ENCODE assay signal across 20 cellular contexts in genomic region chr9:8430945-8431344, GRCh38.
DNase-seq lines count a peak whose midpoint lies in the region; ATAC-seq and TF ChIP-seq lines count a peak whose summit lies in the region.
"Had no signal": no experiment of that assay in that cellular context is flagged by ENCODE, and none has a peak within 500 bp of the region (broad histone marks: within the 10 kb centered on the region; RNA-seq: fewer than 3 reads in every experiment).

No MANE protein-coding gene starts in this region.

- H3K27ac Mint-ChIP-seq in T-helper 2 cell treated with Interferon-gamma antibody and Interleukin-4, amounts not matched to agents 5 μg/mL and 100 μg/mL, for 36 hours = peak overlapping the region; percentile 38
- peak overlapping the region; percentile 92 for H3K27ac Mint-ChIP-seq in activated T-cell treated with anti-CD3 and anti-CD28 coated beads, Interleukin-2, amount 50 U/mL, for 72 hours
- peak overlapping the region; percentile 18 for H3K27ac Mint-ChIP-seq in activated T-helper 1 cell treated with anti-CD3 and anti-CD28 coated beads, Interleukin-12 subunit alpha, Interleukin-12 subunit beta, Interleukin-2, Interleukin-4 antibody, amounts not matched to agents 30 ng/mL and 10 ng/mL and 1 ng/mL, durations not matched to agents 14 hours and 24 hours and 36 hours
- peak overlapping the region; percentile 79 for H3K27ac Mint-ChIP-seq in stimulated activated naive CD8-positive, alpha-beta T cell treated with anti-CD3 and anti-CD28 coated beads, Interleukin-15, Interleukin-2, amounts not matched to agents 100 ng/mL and 50 ng/mL, for 24 hours
- H3K27ac Mint-ChIP-seq: H9 had no signal

- DNase-seq in T-helper 2 cell treated with Interferon-gamma antibody and Interleukin-4, amounts not matched to agents 5 μg/mL and 100 μg/mL, for 36 hours (ENCODE audit: low spot score) = peak; percentile 15
- DNase-seq in T-helper 2 cell (no peak), activated T-cell treated with anti-CD3 and anti-CD28 coated beads for 4 hours (no peak), vagina (ENCODE audit: extremely low spot score in 2 of 2) (no peak), right lobe of liver (no peak)
- DNase-seq in activated T-cell treated with anti-CD3 and anti-CD28 coated beads, Interleukin-2, amount 50 U/mL, for 72 hours = peak; percentile 15 to 26
- DNase-seq in activated T-helper 1 cell treated with anti-CD3 and anti-CD28 coated beads, Interleukin-12 subunit alpha, Interleukin-12 subunit beta, Interleukin-2, Interleukin-4 antibody, amounts not matched to agents 30 ng/mL and 10 ng/mL and 1 ng/mL, durations not matched to agents 14 hours and 24 hours and 36 hours (ENCODE audit: low spot score) = no peak
- DNase-seq: AML-193, COR-L47, GDM1, H9, KG1, NCI-H1105 treated with DMSO at 0.1 percent for 48 hours, NCI-H1694, NCI-H2081 treated with DMSO at 0.1 percent for 48 hours, NCI-H524, NCI-H82 had no signal

- peaks cover 33% of the 10 kb centered on the region for H3K4me1 Mint-ChIP-seq in T-helper 2 cell treated with Interferon-gamma antibody and Interleukin-4, amounts not matched to agents 5 μg/mL and 100 μg/mL, for 36 hours (ENCODE audit: low read depth)
- peaks cover 66% of the 10 kb centered on the region for H3K4me1 Mint-ChIP-seq in activated T-cell treated with anti-CD3 and anti-CD28 coated beads, Interleukin-2, amount 50 U/mL, for 72 hours (ENCODE audit: low read depth)
- peaks cover 26% of the 10 kb centered on the region for H3K4me1 Mint-ChIP-seq in activated T-helper 1 cell treated with anti-CD3 and anti-CD28 coated beads, Interleukin-12 subunit alpha, Interleukin-12 subunit beta, Interleukin-2, Interleukin-4 antibody, amounts not matched to agents 30 ng/mL and 10 ng/mL and 1 ng/mL, durations not matched to agents 14 hours and 24 hours and 36 hours (ENCODE audit: low read depth)
- H3K4me1 Mint-ChIP-seq in stimulated activated naive CD8-positive, alpha-beta T cell treated with anti-CD3 and anti-CD28 coated beads, Interleukin-15, Interleukin-2, amounts not matched to agents 100 ng/mL and 50 ng/mL, for 24 hours (ENCODE audit: low read depth) = peaks cover 48% of the 10 kb centered on the region
- H3K4me1 Mint-ChIP-seq: CD14-positive monocyte had no signal

- no peak overlapping the region for H3K4me3 ChIP-seq in vagina
- no peak overlapping the region for H3K4me3 ChIP-seq in right lobe of liver

- H3K27me3 Mint-ChIP-seq in T-helper 2 cell treated with Interferon-gamma antibody and Interleukin-4, amounts not matched to agents 5 μg/mL and 100 μg/mL, for 36 hours (ENCODE audit: low read depth) = no peaks in the 10 kb centered on the region
- H3K27me3 Mint-ChIP-seq in activated T-cell treated with anti-CD3 and anti-CD28 coated beads, Interleukin-2, amount 50 U/mL, for 72 hours (ENCODE audit: low read depth) = no peaks in the 10 kb centered on the region
- no peaks in the 10 kb centered on the region for H3K27me3 Mint-ChIP-seq in activated T-helper 1 cell treated with anti-CD3 and anti-CD28 coated beads, Interleukin-12 subunit alpha, Interleukin-12 subunit beta, Interleukin-2, Interleukin-4 antibody, amounts not matched to agents 30 ng/mL and 10 ng/mL and 1 ng/mL, durations not matched to agents 14 hours and 24 hours and 36 hours (ENCODE audit: insufficient read depth)
- no peaks in the 10 kb centered on the region for H3K27me3 Mint-ChIP-seq in stimulated activated naive CD8-positive, alpha-beta T cell treated with anti-CD3 and anti-CD28 coated beads, Interleukin-15, Interleukin-2, amounts not matched to agents 100 ng/mL and 50 ng/mL, for 24 hours

- H3K27ac ChIP-seq in vagina (no peak overlapping the region), right lobe of liver (no peak overlapping the region)
- H3K27ac ChIP-seq: 22Rv1 had no signal

- H3K36me3 ChIP-seq in vagina = no peaks in the 10 kb centered on the region
- no peaks in the 10 kb centered on the region for H3K36me3 ChIP-seq in right lobe of liver

- H3K27me3 ChIP-seq in vagina (no peaks in the 10 kb centered on the region), right lobe of liver (no peaks in the 10 kb centered on the region)

- ATAC-seq in activated T-cell treated with anti-CD3 and anti-CD28 coated beads, Interleukin-2, amount 50 U/mL, for 72 hours (replicated peaks in 1 of 2) = peak; percentile 73 to 80
- ATAC-seq in right lobe of liver = no peak

- H3K36me3 Mint-ChIP-seq in T-helper 2 cell treated with Interferon-gamma antibody and Interleukin-4, amounts not matched to agents 5 μg/mL and 100 μg/mL, for 36 hours (ENCODE audit: low read depth) = peaks cover 1% of the 10 kb centered on the region
- H3K36me3 Mint-ChIP-seq in activated T-cell treated with anti-CD3 and anti-CD28 coated beads, Interleukin-2, amount 50 U/mL, for 72 hours (ENCODE audit: insufficient read depth in 2 of 2) = peaks cover 4 to 6% of the 10 kb centered on the region in 2 donors
- H3K36me3 Mint-ChIP-seq in activated T-helper 1 cell treated with anti-CD3 and anti-CD28 coated beads, Interleukin-12 subunit alpha, Interleukin-12 subunit beta, Interleukin-2, Interleukin-4 antibody, amounts not matched to agents 30 ng/mL and 10 ng/mL and 1 ng/mL, durations not matched to agents 14 hours and 24 hours and 36 hours (ENCODE audit: low read depth) = no peaks in the 10 kb centered on the region
- no peaks in the 10 kb centered on the region for H3K36me3 Mint-ChIP-seq in stimulated activated naive CD8-positive, alpha-beta T cell treated with anti-CD3 and anti-CD28 coated beads, Interleukin-15, Interleukin-2, amounts not matched to agents 100 ng/mL and 50 ng/mL, for 24 hours (ENCODE audit: low read depth)
- H3K36me3 Mint-ChIP-seq: CD14-positive monocyte had no signal

- H3K9me3 Mint-ChIP-seq in T-helper 2 cell treated with Interferon-gamma antibody and Interleukin-4, amounts not matched to agents 5 μg/mL and 100 μg/mL, for 36 hours = peaks cover 7% of the 10 kb centered on the region
- peaks cover 3% of the 10 kb centered on the region in 2 donors for H3K9me3 Mint-ChIP-seq in activated T-cell treated with anti-CD3 and anti-CD28 coated beads, Interleukin-2, amount 50 U/mL, for 72 hours
- H3K9me3 Mint-ChIP-seq in activated T-helper 1 cell treated with anti-CD3 and anti-CD28 coated beads, Interleukin-12 subunit alpha, Interleukin-12 subunit beta, Interleukin-2, Interleukin-4 antibody, amounts not matched to agents 30 ng/mL and 10 ng/mL and 1 ng/mL, durations not matched to agents 14 hours and 24 hours and 36 hours = no peaks in the 10 kb centered on the region
- H3K9me3 Mint-ChIP-seq in stimulated activated naive CD8-positive, alpha-beta T cell treated with anti-CD3 and anti-CD28 coated beads, Interleukin-15, Interleukin-2, amounts not matched to agents 100 ng/mL and 50 ng/mL, for 24 hours = no peaks in the 10 kb centered on the region
- H3K9me3 Mint-ChIP-seq: H9 had no signal

- H3K4me3 Mint-ChIP-seq in T-helper 2 cell treated with Interferon-gamma antibody and Interleukin-4, amounts not matched to agents 5 μg/mL and 100 μg/mL, for 36 hours = peak overlapping the region; percentile 13
- H3K4me3 Mint-ChIP-seq in activated T-cell treated with anti-CD3 and anti-CD28 coated beads, Interleukin-2, amount 50 U/mL, for 72 hours = peak overlapping the region; percentile 77 to 84
- H3K4me3 Mint-ChIP-seq in activated T-helper 1 cell treated with anti-CD3 and anti-CD28 coated beads, Interleukin-12 subunit alpha, Interleukin-12 subunit beta, Interleukin-2, Interleukin-4 antibody, amounts not matched to agents 30 ng/mL and 10 ng/mL and 1 ng/mL, durations not matched to agents 14 hours and 24 hours and 36 hours = no peak overlapping the region
- peak overlapping the region; percentile 2 for H3K4me3 Mint-ChIP-seq in stimulated activated naive CD8-positive, alpha-beta T cell treated with anti-CD3 and anti-CD28 coated beads, Interleukin-15, Interleukin-2, amounts not matched to agents 100 ng/mL and 50 ng/mL, for 24 hours
- H3K4me3 Mint-ChIP-seq: CD14-positive monocyte, H9 had no signal

- H3K4me1 ChIP-seq in vagina (no peaks in the 10 kb centered on the region), right lobe of liver (no peaks in the 10 kb centered on the region)

- WGBS in right lobe of liver (ENCODE audit: insufficient coverage, low coverage, low lambda C conversion rate, missing lambda C conversion rate) = 71% methylated on average over 5 of the region's 5 CpGs

- intact Hi-C loops in activated T-helper 1 cell treated with anti-CD3 and anti-CD28 coated beads, Interleukin-12 subunit alpha, Interleukin-12 subunit beta, Interleukin-2, Interleukin-4 antibody, amounts not matched to agents 30 ng/mL and 10 ng/mL and 1 ng/mL, durations not matched to agents 14 hours and 24 hours and 36 hours (cut with micrococcal nuclease) = no loop called here
- intact Hi-C loops in vagina (cut with DNase I) = no loop called here
- intact Hi-C loops in right lobe of liver (cut with DNase I) = no loop called here

- TF ChIP-seq POLR2A in vagina (IDR thresholded peaks at IDR 0.05) (no peak), right lobe of liver (IDR thresholded peaks at IDR 0.05) (no peak)

- TF ChIP-seq CTCF in vagina (IDR thresholded peaks at IDR 0.05) (no peak), right lobe of liver (IDR thresholded peaks at IDR 0.05) (no peak)

- H3K9me3 ChIP-seq in vagina (no peaks in the 10 kb centered on the region), right lobe of liver (no peaks in the 10 kb centered on the region)

Comparison
In these comparisons a context has a peak if more than half of its experiments do, and no peak if none do; other contexts are left out.
1. DNase-seq: peak in T-helper 2 cell treated with Interferon-gamma antibody and Interleukin-4, amounts not matched to agents 5 μg/mL and 100 μg/mL, for 36 hours (single experiment) and activated T-cell treated with anti-CD3 and anti-CD28 coated beads, Interleukin-2, amount 50 U/mL, for 72 hours (2 of 2); none in T-helper 2 cell (0 of 5), activated T-cell treated with anti-CD3 and anti-CD28 coated beads for 4 hours (single experiment), activated T-helper 1 cell treated with anti-CD3 and anti-CD28 coated beads, Interleukin-12 subunit alpha, Interleukin-12 subunit beta, Interleukin-2, Interleukin-4 antibody, amounts not matched to agents 30 ng/mL and 10 ng/mL and 1 ng/mL, durations not matched to agents 14 hours and 24 hours and 36 hours (single experiment), vagina (0 of 2) and right lobe of liver (0 of 3).
2. H3K27ac Mint-ChIP-seq: peak in every context shown above with its lines; median percentile 92 in activated T-cell treated with anti-CD3 and anti-CD28 coated beads, Interleukin-2, amount 50 U/mL, for 72 hours; 79 in stimulated activated naive CD8-positive, alpha-beta T cell treated with anti-CD3 and anti-CD28 coated beads, Interleukin-15, Interleukin-2, amounts not matched to agents 100 ng/mL and 50 ng/mL, for 24 hours; 38 in T-helper 2 cell treated with Interferon-gamma antibody and Interleukin-4, amounts not matched to agents 5 μg/mL and 100 μg/mL, for 36 hours; 18 in activated T-helper 1 cell treated with anti-CD3 and anti-CD28 coated beads, Interleukin-12 subunit alpha, Interleukin-12 subunit beta, Interleukin-2, Interleukin-4 antibody, amounts not matched to agents 30 ng/mL and 10 ng/mL and 1 ng/mL, durations not matched to agents 14 hours and 24 hours and 36 hours.
3. ATAC-seq: peak in activated T-cell treated with anti-CD3 and anti-CD28 coated beads, Interleukin-2, amount 50 U/mL, for 72 hours (2 of 2); none in right lobe of liver (0 of 4).